12 cellular contexts compared by ENCODE assay signal in genomic region chr3:14152233-14152962, GRCh38. TPM values are rescaled to one million over a fixed set of nuclear protein-coding genes. Genes with fewer than 3 reads are reported as not detected.
DNase-seq lines count a peak whose midpoint lies in the region; ATAC-seq and TF ChIP-seq lines count a peak whose summit lies in the region.
"Had no signal": no experiment of that assay in that cellular context is flagged by ENCODE, and none has a peak within 500 bp of the region (broad histone marks: within the 10 kb centered on the region; RNA-seq: fewer than 3 reads in every experiment).

No MANE protein-coding gene starts in this region.

- H3K27me3 Mint-ChIP-seq in Calu3 (ENCODE audit: unreplicated experiment) = no peaks in the 10 kb centered on the region

- H3K27ac Mint-ChIP-seq in Calu3 (ENCODE audit: unreplicated experiment) = no peak overlapping the region
- H3K27ac Mint-ChIP-seq: nephron progenitor cell had no signal

- no peak for ATAC-seq in GM21717 (IDR thresholded peaks at IDR 0.05; ENCODE audit: unreplicated experiment)
- no peak for ATAC-seq in GM18861 (IDR thresholded peaks at IDR 0.05; ENCODE audit: unreplicated experiment)

- peaks cover 40% of the 10 kb centered on the region for H3K36me3 Mint-ChIP-seq in Calu3 (ENCODE audit: insufficient read depth, unreplicated experiment)

- TF ChIP-seq CTCF in 22Rv1 (IDR thresholded peaks at IDR 0.05) (peak; percentile 24), Calu3 (IDR thresholded peaks at IDR 0.05; ENCODE audit: unreplicated experiment) (no peak), OCI-LY3 (IDR thresholded peaks at IDR 0.05; ENCODE audit: low read depth, low read length) (peak; percentile 26; the same call in 1 of the 2 replicates), esophagus muscularis mucosa (IDR thresholded peaks at IDR 0.05) (no peak), coronary artery (IDR thresholded peaks at IDR 0.05) (no peak)

- DNase-seq in Calu3 (peak; percentile 25), esophagus muscularis mucosa (ENCODE audit: extremely low spot score) (peak; percentile 39), coronary artery (ENCODE audit: low spot score) (no peak), EL (no peak)
- DNase-seq: amygdala, DMS79 treated with DMSO at 0.1 percent for 48 hours, NCI-H345, nephron progenitor cell had no signal

- CTCF ChIA-PET in Calu3 (lab: Charles Lee) = interaction anchor here (0.6 to 1.0 kb wide), 2 partner anchors 26 to 256 kb away, joined by 3 to 5 read pairs; partner anchors contain the start of genes LSM3 and XPC

- no peak overlapping the region for H3K4me3 Mint-ChIP-seq in Calu3 (ENCODE audit: low read depth, unreplicated experiment)
- H3K4me3 Mint-ChIP-seq: nephron progenitor cell had no signal

- no peak overlapping the region for H3K4me3 ChIP-seq in OCI-LY3 (ENCODE audit: low read length)
- H3K4me3 ChIP-seq in esophagus muscularis mucosa = no peak overlapping the region
- no peak overlapping the region for H3K4me3 ChIP-seq in coronary artery

- no peak for TF ChIP-seq EP300 in esophagus muscularis mucosa (IDR thresholded peaks at IDR 0.05)

- no peak for TF ChIP-seq POLR2A in esophagus muscularis mucosa (IDR thresholded peaks at IDR 0.05; ENCODE audit: low read depth)

- 86% methylated on average over 11 of the region's 11 CpGs for WGBS in esophagus muscularis mucosa

- no peak overlapping the region for H2AFZ ChIP-seq in OCI-LY3 (ENCODE audit: low read depth, low read length)

- H3K4me2 ChIP-seq in OCI-LY3 (ENCODE audit: low read length) = no peak overlapping the region

- intact Hi-C loops in Calu3 (cut with micrococcal nuclease; ENCODE audit: unreplicated experiment) = no loop called here
- intact Hi-C loops in esophagus muscularis mucosa (cut with DNase I) = no loop called here

- H3K79me2 ChIP-seq in OCI-LY3 (ENCODE audit: low read length) = no peaks in the 10 kb centered on the region

- H3K9ac ChIP-seq in OCI-LY3 (ENCODE audit: low read length) = no peak overlapping the region

- H3K27me3 ChIP-seq in OCI-LY3 (ENCODE audit: low read depth, low read length) (no peaks in the 10 kb centered on the region), esophagus muscularis mucosa (no peaks in the 10 kb centered on the region)

- no TSS peak for BruUV-seq in Calu3 (replicated peaks; lab: Mats Ljungman, UMichigan)

- H3K36me3 ChIP-seq in OCI-LY3 (replicated peaks; ENCODE audit: low read depth, low read length) (peaks cover 57% of the 10 kb centered on the region), esophagus muscularis mucosa (peaks cover 12 to 91% (median 78%) of the 10 kb centered on the region in 4 donors)

- no peaks in the 10 kb centered on the region for H3K9me3 Mint-ChIP-seq in Calu3 (ENCODE audit: low read depth, unreplicated experiment)
- H3K9me3 Mint-ChIP-seq: nephron progenitor cell had no signal

- no peaks in the 10 kb centered on the region for H3K9me3 ChIP-seq in OCI-LY3 (ENCODE audit: insufficient read depth, low read length)
- H3K9me3 ChIP-seq in esophagus muscularis mucosa = no peaks in the 10 kb centered on the region

- H3K4me1 ChIP-seq in OCI-LY3 (ENCODE audit: low read length) = no peaks in the 10 kb centered on the region
- peaks cover 0 to 14% (median 11%) of the 10 kb centered on the region in 4 donors for H3K4me1 ChIP-seq in esophagus muscularis mucosa

- H4K20me1 ChIP-seq in OCI-LY3 (ENCODE audit: insufficient read depth, low read length) = peaks cover 3% of the 10 kb centered on the region; the same call in 1 of the 2 replicates

- H3K4me1 Mint-ChIP-seq in Calu3 (ENCODE audit: low read depth, unreplicated experiment) = no peaks in the 10 kb centered on the region
- H3K4me1 Mint-ChIP-seq: nephron progenitor cell had no signal

- no peak overlapping the region for H3K27ac ChIP-seq in 22Rv1
- no peak overlapping the region for H3K27ac ChIP-seq in OCI-LY3 (ENCODE audit: low read length)
- no peak overlapping the region for H3K27ac ChIP-seq in esophagus muscularis mucosa (replicated peaks in 1 of 4)
- no peak overlapping the region for H3K27ac ChIP-seq in coronary artery

RNA-seq across cellular contexts. Expression of gene XPC, which starts 26.0 kb away (rescaled TPM):
- 23.8 and 24.3 TPM in 2 replicates for total RNA-seq in Calu3 (2022)
- total RNA-seq in esophagus muscularis mucosa = 10 to 100 TPM; 28.9 to 41.9 (median 37.8) TPM

RNA-seq across cellular contexts. Expression of gene LSM3, which starts 26.2 kb away (rescaled TPM):
- 16.7 and 17.7 TPM in 2 replicates for total RNA-seq in Calu3 (2022)
- total RNA-seq in esophagus muscularis mucosa = 10 to 100 TPM in 2 of 4 donors, 1 to 10 TPM in 2; 8.0 to 12.0 (median 9.6) TPM

RNA-seq across cellular contexts. Expression of gene TMEM43, which starts 27.5 kb away (rescaled TPM):
- total RNA-seq in Calu3 (2022) (56.2 and 57.0 TPM in 2 replicates), esophagus muscularis mucosa (100 to 1,000 TPM; 131 to 208 (median 179) TPM)

RNA-seq across cellular contexts. Expression of gene CHCHD4, which starts 27.7 kb away (rescaled TPM):
- 14.3 and 16.7 TPM in 2 replicates for total RNA-seq in Calu3 (2022)
- total RNA-seq in esophagus muscularis mucosa = 10 to 100 TPM; 21.2 to 27.0 (median 24.3) TPM

Comparison
In these comparisons a context has a peak if more than half of its experiments do, and no peak if none do; other contexts are left out.
1. CTCF ChIP-seq: peak in 22Rv1 (single experiment) and OCI-LY3 (single experiment); none in Calu3 (single experiment), esophagus muscularis mucosa (0 of 3) and coronary artery (single experiment).
2. DNase-seq: peak in Calu3 (single experiment) and esophagus muscularis mucosa (single experiment); none in coronary artery (single experiment) and EL (single experiment).